19 cellular contexts compared by ENCODE assay signal in genomic region chr6:107867302-107867615, GRCh38. TPM values are rescaled to one million over a fixed set of nuclear protein-coding genes. Genes with fewer than 3 reads are reported as not detected.
A peak's percentile ranks its signal among the peaks of the same experiment; 100 is the strongest.
DNase-seq lines count a peak whose midpoint lies in the region; ATAC-seq and TF ChIP-seq lines count a peak whose summit lies in the region.
"Had no signal": no experiment of that assay in that cellular context is flagged by ENCODE, and none has a peak within 500 bp of the region (broad histone marks: within the 10 kb centered on the region; RNA-seq: fewer than 3 reads in every experiment).

No MANE protein-coding gene starts in this region.

- CTCF ChIA-PET in activated naive CD4-positive, alpha-beta T cell treated with anti-CD3 and anti-CD28 coated beads for 36 hours (lab: Charles Lee), result interaction anchor here (0.6 to 6.1 kb wide), 26 partner anchors 16 to 738 kb away, joined by 3 to 51 read pairs (median 4); partner anchors contain the start of genes SCML4 and SEC63
- CTCF ChIA-PET in Panc1 (lab: Charles Lee), result interaction anchor here (0.6 to 1.2 kb wide), 3 partner anchors 20 to 193 kb away, joined by 3 to 7 read pairs (median 6); no protein-coding TSS in a partner anchor

- DNase-seq in activated naive CD4-positive, alpha-beta T cell treated with anti-CD3 and anti-CD28 coated beads, Interleukin-2, amount 50 U/mL, for 72 hours (ENCODE audit: low spot score in 2 of 2), result no peak
- DNase-seq in activated naive CD4-positive, alpha-beta T cell treated with anti-CD3 and anti-CD28 coated beads for 36 hours, result no peak
- DNase-seq in Panc1 (ENCODE audit: low read depth, low spot score) (no peak), left lobe of liver (ENCODE audit: low spot score) (no peak), T-helper 2 cell (no peak), dorsolateral prefrontal cortex (no peak)
- DNase-seq in activated CD4-positive, CD25-positive, alpha-beta regulatory T cell treated with anti-CD3 and anti-CD28 coated beads, Interleukin-2, amount 50 U/mL, for 72 hours, result no peak
- DNase-seq: activated naive CD4-positive, alpha-beta T cell treated with Interleukin-2 at 50 U/mL for 16 hours; COR-L47; heart left ventricle; posterior cingulate gyrus had no signal

- POLR2A ChIA-PET in Panc1 (lab: Charles Lee), result interaction anchor here (0.6 kb wide), 1 partner anchor 634 kb away, joined by 4 read pairs; no protein-coding TSS in a partner anchor

- in situ Hi-C loops in Panc1 (cut with HindIII; ENCODE audit: low pct_unique_long_range_greater_than_20kb, low sequenced_read_pairs), result no loop called here

- H3K4me1 ChIP-seq in Panc1 (ENCODE audit: control insufficient read depth, insufficient read depth, low read length), result no peaks in the 10 kb centered on the region
- H3K4me1 ChIP-seq: vagina had no signal

- H3K27me3 ChIP-seq in Panc1 (ENCODE audit: control insufficient read depth, insufficient read depth, low read length) (no peaks in the 10 kb centered on the region), dorsolateral prefrontal cortex (no peaks in the 10 kb centered on the region)
- H3K27me3 ChIP-seq: vagina had no signal

- intact Hi-C loops in activated naive CD4-positive, alpha-beta T cell treated with anti-CD3 and anti-CD28 coated beads for 36 hours (cut with micrococcal nuclease), result loop anchor here (1.0 to 10.0 kb wide), 6 partner anchors 18 to 382 kb away; no protein-coding TSS in a partner anchor
- intact Hi-C loops in Panc1 (cut with micrococcal nuclease; ENCODE audit: unreplicated experiment), result no loop called here
- intact Hi-C loops in dorsolateral prefrontal cortex (cut with DNase I), result loop anchor here in 1 of 2 donors (10.0 kb wide), 1 partner anchor 88 kb away; the partner anchor contains the start of gene SEC63

- H3K4me1 Mint-ChIP-seq in activated naive CD4-positive, alpha-beta T cell treated with anti-CD3 and anti-CD28 coated beads for 36 hours (ENCODE audit: low read depth), result peaks cover 37% of the 10 kb centered on the region
- peaks cover 39% of the 10 kb centered on the region for H3K4me1 Mint-ChIP-seq in stimulated activated memory B cell treated with anti-CD40 and anti-IgM and Interleukin-4, amounts not matched to agents 10 μg/mL and 1 μg/mL and 100 μg/mL, for 72 hours

- peaks cover 20% of the 10 kb centered on the region for H3K36me3 ChIP-seq in Panc1 (ENCODE audit: control insufficient read depth, insufficient read depth, low read length)

- H3K27ac ChIP-seq in Panc1 (ENCODE audit: low read length) (no peak overlapping the region), dorsolateral prefrontal cortex (peak overlapping the region in 1 of 59 donors; percentile 36)
- H3K27ac ChIP-seq: heart left ventricle, vagina had no signal

- H3K4me3 Mint-ChIP-seq in activated naive CD4-positive, alpha-beta T cell treated with anti-CD3 and anti-CD28 coated beads for 36 hours, result no peak overlapping the region
- H3K4me3 Mint-ChIP-seq in stimulated activated memory B cell treated with anti-CD40 and anti-IgM and Interleukin-4, amounts not matched to agents 10 μg/mL and 1 μg/mL and 100 μg/mL, for 72 hours, result no peak overlapping the region
- H3K4me3 Mint-ChIP-seq: stimulated activated naive CD8-positive, alpha-beta T cell treated with anti-CD3 and anti-CD28 coated beads, Interleukin-15, Interleukin-2, amounts not matched to agents 100 ng/mL and 50 ng/mL, for 24 hours had no signal

- H3K27ac Mint-ChIP-seq in activated naive CD4-positive, alpha-beta T cell treated with anti-CD3 and anti-CD28 coated beads, Interleukin-2, amount 50 U/mL, for 72 hours, result no peak overlapping the region
- no peak overlapping the region for H3K27ac Mint-ChIP-seq in activated naive CD4-positive, alpha-beta T cell treated with anti-CD3 and anti-CD28 coated beads for 36 hours
- H3K27ac Mint-ChIP-seq in stimulated activated memory B cell treated with anti-CD40 and anti-IgM and Interleukin-4, amounts not matched to agents 10 μg/mL and 1 μg/mL and 100 μg/mL, for 72 hours, result peak overlapping the region; percentile 24
- H3K27ac Mint-ChIP-seq: stimulated activated naive CD8-positive, alpha-beta T cell treated with anti-CD3 and anti-CD28 coated beads, Interleukin-15, Interleukin-2, amounts not matched to agents 100 ng/mL and 50 ng/mL, for 24 hours had no signal

- no peaks in the 10 kb centered on the region for H3K9me3 Mint-ChIP-seq in activated naive CD4-positive, alpha-beta T cell treated with anti-CD3 and anti-CD28 coated beads, Interleukin-2, amount 50 U/mL, for 72 hours
- H3K9me3 Mint-ChIP-seq in activated naive CD4-positive, alpha-beta T cell treated with anti-CD3 and anti-CD28 coated beads for 36 hours, result no peaks in the 10 kb centered on the region
- H3K9me3 Mint-ChIP-seq in stimulated activated memory B cell treated with anti-CD40 and anti-IgM and Interleukin-4, amounts not matched to agents 10 μg/mL and 1 μg/mL and 100 μg/mL, for 72 hours, result no peaks in the 10 kb centered on the region
- H3K9me3 Mint-ChIP-seq: stimulated activated naive CD8-positive, alpha-beta T cell treated with anti-CD3 and anti-CD28 coated beads, Interleukin-15, Interleukin-2, amounts not matched to agents 100 ng/mL and 50 ng/mL, for 24 hours had no signal

- no peaks in the 10 kb centered on the region for H3K27me3 Mint-ChIP-seq in activated naive CD4-positive, alpha-beta T cell treated with anti-CD3 and anti-CD28 coated beads for 36 hours (ENCODE audit: low read depth)
- H3K27me3 Mint-ChIP-seq in stimulated activated memory B cell treated with anti-CD40 and anti-IgM and Interleukin-4, amounts not matched to agents 10 μg/mL and 1 μg/mL and 100 μg/mL, for 72 hours, result no peaks in the 10 kb centered on the region
- H3K27me3 Mint-ChIP-seq: stimulated activated naive CD8-positive, alpha-beta T cell treated with anti-CD3 and anti-CD28 coated beads, Interleukin-15, Interleukin-2, amounts not matched to agents 100 ng/mL and 50 ng/mL, for 24 hours had no signal

- TF ChIP-seq CTCF in Panc1 (IDR thresholded peaks at IDR 0.05) (peak; percentile 67), dorsolateral prefrontal cortex (IDR thresholded peaks at IDR 0.05 in 54 of 56, conservative IDR thresholded peaks at IDR 0.05 in 2 of 56; ENCODE audit: low read depth in 1 of 56, partially characterized antibody in 56 of 56) (peak in 3 of 56 donors; percentile 1 to 9 (median 5))

- no TSS peak for BruUV-seq in Panc1 (replicated peaks; lab: Mats Ljungman, UMichigan)

- no peak overlapping the region for H3K4me3 ChIP-seq in Panc1 (ENCODE audit: low read depth in 2 of 2, low read length in 2 of 2)
- peak overlapping the region in 1 of 59 donors; percentile 11 for H3K4me3 ChIP-seq in dorsolateral prefrontal cortex
- H3K4me3 ChIP-seq: heart left ventricle, smooth muscle cell, vagina had no signal

- ATAC-seq in activated naive CD4-positive, alpha-beta T cell treated with anti-CD3 and anti-CD28 coated beads, Interleukin-2, amount 50 U/mL, for 72 hours, result peak; percentile 10 to 56
- peak; percentile 52 for ATAC-seq in Panc1
- ATAC-seq in left lobe of liver, result peak; percentile 43
- no peak for ATAC-seq in stimulated activated memory B cell treated with anti-CD40 and anti-IgM and Interleukin-4, amounts not matched to agents 10 μg/mL and 1 μg/mL and 100 μg/mL, for 72 hours
- ATAC-seq: PC-3 had no signal

- no peaks in the 10 kb centered on the region for H3K9me3 ChIP-seq in Panc1 (ENCODE audit: control insufficient read depth, insufficient read depth, low read depth, low read length)
- H3K9me3 ChIP-seq: heart left ventricle, vagina had no signal

- H3K36me3 Mint-ChIP-seq in activated naive CD4-positive, alpha-beta T cell treated with anti-CD3 and anti-CD28 coated beads, Interleukin-2, amount 50 U/mL, for 72 hours, result peaks cover 0 to 7% of the 10 kb centered on the region in 2 donors
- peaks cover 9% of the 10 kb centered on the region for H3K36me3 Mint-ChIP-seq in activated naive CD4-positive, alpha-beta T cell treated with anti-CD3 and anti-CD28 coated beads for 36 hours (ENCODE audit: low read depth)
- H3K36me3 Mint-ChIP-seq in stimulated activated memory B cell treated with anti-CD40 and anti-IgM and Interleukin-4, amounts not matched to agents 10 μg/mL and 1 μg/mL and 100 μg/mL, for 72 hours, result peaks cover 26% of the 10 kb centered on the region

RNA-seq across cellular contexts. Expression of gene SCML4, which starts 43.1 kb away (rescaled TPM):
- 10 to 100 TPM in 1 of 2 donors, 1 to 10 TPM in 1; 5.2 to 11.7 TPM for total RNA-seq in activated naive CD4-positive, alpha-beta T cell treated with anti-CD3 and anti-CD28 coated beads, Interleukin-2, amount 50 U/mL, for 72 hours
- total RNA-seq in activated naive CD4-positive, alpha-beta T cell treated with anti-CD3 and anti-CD28 coated beads for 36 hours, result 10 to 100 TPM in 1 of 2 experiments, 1 to 10 TPM in 1; 9.1 to 10.7 TPM
- 0.15 TPM for total RNA-seq in Panc1 (2021; ENCODE audit: unreplicated experiment)
- not detected for polyA plus RNA-seq in Panc1 (2012; ENCODE audit: insufficient read length)
- total RNA-seq in left lobe of liver, result 1.1 TPM
- 1 to 10 TPM in 32 of 120 experiments, under 1 TPM in 78, not detected in 10; 0.21 to 2.1 (median 0.72) TPM for total RNA-seq in dorsolateral prefrontal cortex
- total RNA-seq: epithelial cell of proximal tubule, HT1080, kidney epithelial cell, PC-3, smooth muscle cell had no signal
- polyA plus RNA-seq: smooth muscle cell had no signal
